In genomic region chr9:129881547-129882324, GRCh38 we compare ENCODE assay signal across 17 cellular contexts. TPM values are rescaled to one million over a fixed set of nuclear protein-coding genes. Genes with fewer than 3 reads are reported as not detected.
DNase-seq lines count a peak whose midpoint lies in the region; TF ChIP-seq lines count a peak whose summit lies in the region.
"Had no signal": no experiment of that assay in that cellular context is flagged by ENCODE, and none has a peak within 500 bp of the region (broad histone marks: within the 10 kb centered on the region; RNA-seq: fewer than 3 reads in every experiment).

No MANE protein-coding gene starts in this region.

- H3K4me3 Mint-ChIP-seq in activated CD4-positive, alpha-beta memory T cell treated with anti-CD3 and anti-CD28 coated beads for 36 hours = no peak overlapping the region
- H3K4me3 Mint-ChIP-seq in activated CD4-positive, alpha-beta memory T cell treated with anti-CD3 and anti-CD28 coated beads, Interleukin-2, amount 10 ng/mL, durations not matched to agents 7 days and 5 days = no peak overlapping the region
- H3K4me3 Mint-ChIP-seq in endothelial cell (ENCODE audit: unreplicated experiment) = peak overlapping the region; percentile 67
- no peak overlapping the region for H3K4me3 Mint-ChIP-seq in progenitor cell of endocrine pancreas (ENCODE audit: low read depth)
- H3K4me3 Mint-ChIP-seq: neural progenitor cell; stimulated activated effector memory CD8-positive, alpha-beta T cell treated with anti-CD3 and anti-CD28 coated beads, Interleukin-12 subunit alpha, Interleukin-12 subunit beta, amount 100 ng/mL, for 72 hours; T-helper 1 cell treated with Interleukin-12 subunit alpha and Interleukin-12 subunit beta and Interleukin-4 antibody, amounts not matched to agents 30 μg/mL and 1 μg/mL, for 36 hours had no signal

- no peak for DNase-seq in activated CD4-positive, alpha-beta memory T cell treated with anti-CD3 and anti-CD28 coated beads for 36 hours
- no peak for DNase-seq in activated CD4-positive, alpha-beta memory T cell treated with anti-CD3 and anti-CD28 coated beads, Interleukin-2, amount 10 ng/mL, durations not matched to agents 7 days and 5 days
- DNase-seq in OCI-M1 (lab: John Stamatoyannopoulos, UW) = peak; percentile 71
- DNase-seq in endothelial cell (ENCODE audit: low spot score) = no peak
- no peak for DNase-seq in progenitor cell of endocrine pancreas (ENCODE audit: low spot score, unreplicated experiment)
- DNase-seq in iPS-NIHi7 (ENCODE audit: extremely low spot score) = no peak
- DNase-seq in GM13977 (ENCODE audit: low spot score) = no peak
- no peak for DNase-seq in stimulated activated CD4-positive, alpha-beta T cell treated with anti-CD3 and anti-CD28 coated beads, Interleukin-4, amount 100 ng/mL, for 24 hours
- DNase-seq: activated CD4-positive, alpha-beta T cell treated with anti-CD3 and anti-CD28 coated beads, Interleukin-2, amount 50 U/mL, for 48 hours; Calu3; cortex of kidney; NCI-H1092; NCI-H187 treated with DMSO at 0.1 percent for 48 hours; stimulated activated CD4-positive, alpha-beta T cell treated with anti-CD3 and anti-CD28 coated beads, Interleukin-1b, Interleukin-23, amount 100 ng/mL, for 48 hours had no signal

- in situ Hi-C loops in GM13977 (cut with MboI; ENCODE audit: low pct_unique_long_range_greater_than_20kb, low sequenced_read_pairs, unreplicated experiment) = no loop called here

- peak overlapping the region; percentile 38 for H3K27ac Mint-ChIP-seq in activated CD4-positive, alpha-beta memory T cell treated with anti-CD3 and anti-CD28 coated beads for 36 hours
- H3K27ac Mint-ChIP-seq in activated CD4-positive, alpha-beta memory T cell treated with anti-CD3 and anti-CD28 coated beads, Interleukin-2, amount 10 ng/mL, durations not matched to agents 7 days and 5 days = no peak overlapping the region
- H3K27ac Mint-ChIP-seq in endothelial cell (ENCODE audit: unreplicated experiment) (no peak overlapping the region), progenitor cell of endocrine pancreas (peak overlapping the region; percentile 59)
- H3K27ac Mint-ChIP-seq: neural progenitor cell; stimulated activated effector memory CD8-positive, alpha-beta T cell treated with anti-CD3 and anti-CD28 coated beads, Interleukin-12 subunit alpha, Interleukin-12 subunit beta, amount 100 ng/mL, for 72 hours had no signal

- TF ChIP-seq CTCF in endothelial cell (IDR thresholded peaks at IDR 0.05; ENCODE audit: unreplicated experiment) (no peak), progenitor cell of endocrine pancreas (IDR thresholded peaks at IDR 0.05; ENCODE audit: unreplicated experiment) (no peak), GM13977 (IDR thresholded peaks at IDR 0.05; ENCODE audit: extremely low read depth, insufficient read depth, missing control alignments) (no peak)

- peaks cover 23% of the 10 kb centered on the region for H3K36me3 Mint-ChIP-seq in activated CD4-positive, alpha-beta memory T cell treated with anti-CD3 and anti-CD28 coated beads for 36 hours
- peaks cover 45% of the 10 kb centered on the region for H3K36me3 Mint-ChIP-seq in activated CD4-positive, alpha-beta memory T cell treated with anti-CD3 and anti-CD28 coated beads, Interleukin-2, amount 10 ng/mL, durations not matched to agents 7 days and 5 days (ENCODE audit: low read depth)
- H3K36me3 Mint-ChIP-seq in endothelial cell (ENCODE audit: low read depth, unreplicated experiment) (peaks cover 4% of the 10 kb centered on the region), progenitor cell of endocrine pancreas (ENCODE audit: insufficient read depth) (no peaks in the 10 kb centered on the region)

- H3K4me1 Mint-ChIP-seq in activated CD4-positive, alpha-beta memory T cell treated with anti-CD3 and anti-CD28 coated beads for 36 hours (ENCODE audit: low read depth) = peaks cover 17% of the 10 kb centered on the region
- peaks cover 33% of the 10 kb centered on the region for H3K4me1 Mint-ChIP-seq in activated CD4-positive, alpha-beta memory T cell treated with anti-CD3 and anti-CD28 coated beads, Interleukin-2, amount 10 ng/mL, durations not matched to agents 7 days and 5 days
- H3K4me1 Mint-ChIP-seq in endothelial cell (ENCODE audit: unreplicated experiment) = peaks cover 20% of the 10 kb centered on the region
- peaks cover 11% of the 10 kb centered on the region for H3K4me1 Mint-ChIP-seq in progenitor cell of endocrine pancreas (ENCODE audit: low read depth)

- POLR2A ChIA-PET in activated CD4-positive, alpha-beta memory T cell treated with anti-CD3 and anti-CD28 coated beads for 36 hours (lab: Charles Lee) = interaction anchor here (0.8 kb wide), 1 partner anchor 18 kb away, joined by 3 read pairs; no protein-coding TSS in a partner anchor
- POLR2A ChIA-PET in activated CD4-positive, alpha-beta memory T cell treated with anti-CD3 and anti-CD28 coated beads, Interleukin-2, amount 10 ng/mL, durations not matched to agents 7 days and 5 days (lab: Charles Lee) = interaction anchor here (14.4 kb wide), 1 partner anchor 16 kb away, joined by 301 read pairs; no protein-coding TSS in a partner anchor

- intact Hi-C loops in activated CD4-positive, alpha-beta memory T cell treated with anti-CD3 and anti-CD28 coated beads for 36 hours (cut with micrococcal nuclease) = no loop called here

- H3K27me3 Mint-ChIP-seq in activated CD4-positive, alpha-beta memory T cell treated with anti-CD3 and anti-CD28 coated beads for 36 hours = no peaks in the 10 kb centered on the region
- no peaks in the 10 kb centered on the region for H3K27me3 Mint-ChIP-seq in activated CD4-positive, alpha-beta memory T cell treated with anti-CD3 and anti-CD28 coated beads, Interleukin-2, amount 10 ng/mL, durations not matched to agents 7 days and 5 days
- H3K27me3 Mint-ChIP-seq in endothelial cell (ENCODE audit: unreplicated experiment) (peaks cover 13% of the 10 kb centered on the region), progenitor cell of endocrine pancreas (no peaks in the 10 kb centered on the region)

- H3K9me3 Mint-ChIP-seq in activated CD4-positive, alpha-beta memory T cell treated with anti-CD3 and anti-CD28 coated beads for 36 hours = no peaks in the 10 kb centered on the region
- H3K9me3 Mint-ChIP-seq in activated CD4-positive, alpha-beta memory T cell treated with anti-CD3 and anti-CD28 coated beads, Interleukin-2, amount 10 ng/mL, durations not matched to agents 7 days and 5 days = no peaks in the 10 kb centered on the region
- no peaks in the 10 kb centered on the region for H3K9me3 Mint-ChIP-seq in endothelial cell (ENCODE audit: unreplicated experiment)
- no peaks in the 10 kb centered on the region for H3K9me3 Mint-ChIP-seq in progenitor cell of endocrine pancreas (ENCODE audit: low read depth)
- H3K9me3 Mint-ChIP-seq: neural progenitor cell; stimulated activated effector memory CD8-positive, alpha-beta T cell treated with anti-CD3 and anti-CD28 coated beads, Interleukin-12 subunit alpha, Interleukin-12 subunit beta, amount 100 ng/mL, for 72 hours; T-helper 1 cell treated with Interleukin-12 subunit alpha and Interleukin-12 subunit beta and Interleukin-4 antibody, amounts not matched to agents 30 μg/mL and 1 μg/mL, for 36 hours had no signal

- CTCF ChIA-PET in activated CD4-positive, alpha-beta memory T cell treated with anti-CD3 and anti-CD28 coated beads for 36 hours (lab: Charles Lee) = no interaction called here
- CTCF ChIA-PET in activated CD4-positive, alpha-beta memory T cell treated with anti-CD3 and anti-CD28 coated beads, Interleukin-2, amount 10 ng/mL, durations not matched to agents 7 days and 5 days (lab: Charles Lee) = no interaction called here

RNA-seq across cellular contexts. Expression of gene USP20, which starts 46.5 kb away (rescaled TPM):
- 10 to 100 TPM; 51.6 to 55.3 TPM for total RNA-seq in activated CD4-positive, alpha-beta memory T cell treated with anti-CD3 and anti-CD28 coated beads for 36 hours
- 10 to 100 TPM; 86.4 to 87.6 TPM for total RNA-seq in activated CD4-positive, alpha-beta memory T cell treated with anti-CD3 and anti-CD28 coated beads, Interleukin-2, amount 10 ng/mL, durations not matched to agents 7 days and 5 days
- 21.7 TPM for total RNA-seq in endothelial cell (ENCODE audit: unreplicated experiment)
- 41.2 and 41.8 TPM in 2 replicates for total RNA-seq in progenitor cell of endocrine pancreas

RNA-seq across cellular contexts. Expression of gene C9orf78, which starts 46.7 kb away (rescaled TPM):
- total RNA-seq in activated CD4-positive, alpha-beta memory T cell treated with anti-CD3 and anti-CD28 coated beads for 36 hours = 10 to 100 TPM; 43.6 to 47.0 TPM
- total RNA-seq in activated CD4-positive, alpha-beta memory T cell treated with anti-CD3 and anti-CD28 coated beads, Interleukin-2, amount 10 ng/mL, durations not matched to agents 7 days and 5 days = 10 to 100 TPM; 61.6 to 66.2 TPM
- total RNA-seq in endothelial cell (ENCODE audit: unreplicated experiment) (29.1 TPM), progenitor cell of endocrine pancreas (30.4 and 30.8 TPM in 2 replicates)

RNA-seq across cellular contexts. Expression of gene TOR1A, which starts 57.8 kb away (rescaled TPM):
- total RNA-seq in activated CD4-positive, alpha-beta memory T cell treated with anti-CD3 and anti-CD28 coated beads for 36 hours = 10 to 100 TPM; 38.5 to 41.6 TPM
- 10 to 100 TPM; 54.6 to 56.9 TPM for total RNA-seq in activated CD4-positive, alpha-beta memory T cell treated with anti-CD3 and anti-CD28 coated beads, Interleukin-2, amount 10 ng/mL, durations not matched to agents 7 days and 5 days
- total RNA-seq in endothelial cell (ENCODE audit: unreplicated experiment) (58.0 TPM), progenitor cell of endocrine pancreas (33.1 and 39.0 TPM in 2 replicates)

Comparison
In these comparisons a context has a peak if more than half of its experiments do, and no peak if none do; other contexts are left out.
1. H3K27ac Mint-ChIP-seq: peak in activated CD4-positive, alpha-beta memory T cell treated with anti-CD3 and anti-CD28 coated beads for 36 hours (single experiment) and progenitor cell of endocrine pancreas (single experiment); none in activated CD4-positive, alpha-beta memory T cell treated with anti-CD3 and anti-CD28 coated beads, Interleukin-2, amount 10 ng/mL, durations not matched to agents 7 days and 5 days (single experiment) and endothelial cell (single experiment).